ENCODE assay signal across 16 cellular contexts in genomic region chr14:96138241-96138640, GRCh38.
DNase-seq lines count a peak whose midpoint lies in the region; ATAC-seq, FAIRE-seq and TF ChIP-seq lines count a peak whose summit lies in the region.
"Had no signal": no experiment of that assay in that cellular context is flagged by ENCODE, and none has a peak within 500 bp of the region (broad histone marks: within the 10 kb centered on the region; RNA-seq: fewer than 3 reads in every experiment).

No MANE protein-coding gene starts in this region.

- H3K4me2 ChIP-seq in astrocyte (ENCODE audit: low read length) (no peak overlapping the region), mesenchymal stem cell (ENCODE audit: low read length, poor library complexity, severe bottlenecking) (no peak overlapping the region)
- H3K4me2 ChIP-seq: BLaER1 had no signal

- ATAC-seq in activated CD8-positive, alpha-beta T cell treated with anti-CD3 and anti-CD28 coated beads, Interleukin-2, amount 10 ng/mL, durations not matched to agents 7 days and 5 days, result no peak
- no peak for ATAC-seq in T-cell (replicated peaks in 1 of 4)

- no peak overlapping the region for H4K8ac ChIP-seq in mesenchymal stem cell (ENCODE audit: low read length)

- DNase-seq in DMS53 (lab: John Stamatoyannopoulos, UW) (peak; percentile 11), DMS53 treated with DMSO at 0.1 percent for 48 hours (lab: John Stamatoyannopoulos, UW; ENCODE audit: unreplicated experiment) (no peak), astrocyte (ENCODE audit: low read depth) (peak; percentile 14), mesenchymal stem cell (peak; percentile 33), stromal cell of bone marrow (ENCODE audit: low read depth) (peak; percentile 51), T-cell (no peak), LoVo (ENCODE audit: low spot score) (no peak)
- no peak for DNase-seq in activated CD8-positive, alpha-beta T cell treated with anti-CD3 and anti-CD28 coated beads, Interleukin-2, amount 10 ng/mL, durations not matched to agents 7 days and 5 days
- DNase-seq: AML-193; CD4-positive, CD25-positive, alpha-beta regulatory T cell; DND-41; GF-D8 had no signal

- POLR2A ChIA-PET in activated CD8-positive, alpha-beta T cell treated with anti-CD3 and anti-CD28 coated beads, Interleukin-2, amount 10 ng/mL, durations not matched to agents 7 days and 5 days (lab: Charles Lee), result no interaction called here
- POLR2A ChIA-PET in T-cell (lab: Charles Lee), result no interaction called here

- no peaks in the 10 kb centered on the region for H3K4me1 Mint-ChIP-seq in astrocyte (ENCODE audit: low read depth, unreplicated experiment)
- no peaks in the 10 kb centered on the region for H3K4me1 Mint-ChIP-seq in activated CD8-positive, alpha-beta T cell treated with anti-CD3 and anti-CD28 coated beads, Interleukin-2, amount 10 ng/mL, durations not matched to agents 7 days and 5 days (ENCODE audit: low read depth)
- no peaks in the 10 kb centered on the region for H3K4me1 Mint-ChIP-seq in T-cell
- H3K4me1 Mint-ChIP-seq: CD4-positive, CD25-positive, alpha-beta regulatory T cell had no signal

- H3K18ac ChIP-seq in mesenchymal stem cell (ENCODE audit: low read depth in 1 of 2, low read length in 2 of 2), result peak overlapping the region in 1 of 2 experiments; percentile 26

- no peak overlapping the region for H3K14ac ChIP-seq in mesenchymal stem cell (ENCODE audit: low read length in 2 of 2)

- H3K9me3 Mint-ChIP-seq in astrocyte (ENCODE audit: unreplicated experiment), result peaks cover 11% of the 10 kb centered on the region
- H3K9me3 Mint-ChIP-seq in activated CD8-positive, alpha-beta T cell treated with anti-CD3 and anti-CD28 coated beads, Interleukin-2, amount 10 ng/mL, durations not matched to agents 7 days and 5 days (ENCODE audit: insufficient read depth), result no peaks in the 10 kb centered on the region
- peaks cover 7 to 8% (median 7%) of the 10 kb centered on the region in 3 donors for H3K9me3 Mint-ChIP-seq in T-cell

- WGBS in mesenchymal stem cell, result no CpG with 5 or more reads among the region's 1 CpG

- H3K23ac ChIP-seq in mesenchymal stem cell (ENCODE audit: low read length in 2 of 2), result no peak overlapping the region

- H2BK15ac ChIP-seq in mesenchymal stem cell (ENCODE audit: low read depth, poor library complexity, severe bottlenecking), result no peak overlapping the region

- H2BK12ac ChIP-seq in mesenchymal stem cell (ENCODE audit: low read length in 2 of 2), result peak overlapping the region in 1 of 2 experiments; percentile 42

- H3K4me3 Mint-ChIP-seq in astrocyte (ENCODE audit: unreplicated experiment) (no peak overlapping the region), T-cell (no peak overlapping the region)
- no peak overlapping the region for H3K4me3 Mint-ChIP-seq in activated CD8-positive, alpha-beta T cell treated with anti-CD3 and anti-CD28 coated beads, Interleukin-2, amount 10 ng/mL, durations not matched to agents 7 days and 5 days
- H3K4me3 Mint-ChIP-seq: CD4-positive, CD25-positive, alpha-beta regulatory T cell had no signal

- H2AK5ac ChIP-seq in mesenchymal stem cell (ENCODE audit: low read length, severe bottlenecking), result no peak overlapping the region

- H3K79me2 ChIP-seq in astrocyte (ENCODE audit: insufficient read depth, low read length), result no peaks in the 10 kb centered on the region

- H3K27ac ChIP-seq in astrocyte (ENCODE audit: low read depth, low read length) (no peak overlapping the region), mesenchymal stem cell (ENCODE audit: low read length, poor library complexity, severe bottlenecking) (no peak overlapping the region)
- H3K27ac ChIP-seq: 22Rv1, BLaER1 had no signal

- H3K36me3 ChIP-seq in astrocyte (ENCODE audit: insufficient read depth, low read length), result no peaks in the 10 kb centered on the region
- no peaks in the 10 kb centered on the region for H3K36me3 ChIP-seq in mesenchymal stem cell (ENCODE audit: control insufficient read depth in 1 of 2, insufficient read depth in 2 of 2, low read depth in 1 of 2, low read length in 2 of 2)
- H3K36me3 ChIP-seq: BLaER1 had no signal

- H3K4me1 ChIP-seq in astrocyte (ENCODE audit: insufficient read depth, low read length), result no peaks in the 10 kb centered on the region
- no peaks in the 10 kb centered on the region for H3K4me1 ChIP-seq in mesenchymal stem cell (ENCODE audit: control insufficient read depth, insufficient read depth, low read depth, low read length)
- H3K4me1 ChIP-seq: BLaER1 had no signal

- H2AFZ ChIP-seq in astrocyte (ENCODE audit: low read depth, low read length) (no peak overlapping the region), mesenchymal stem cell (ENCODE audit: low read depth, low read length) (no peak overlapping the region)

- H3K27me3 Mint-ChIP-seq in astrocyte (ENCODE audit: low read depth, unreplicated experiment) (peaks cover 10% of the 10 kb centered on the region), T-cell (peaks cover 4 to 17% of the 10 kb centered on the region in 2 donors)
- peaks cover 5% of the 10 kb centered on the region for H3K27me3 Mint-ChIP-seq in activated CD8-positive, alpha-beta T cell treated with anti-CD3 and anti-CD28 coated beads, Interleukin-2, amount 10 ng/mL, durations not matched to agents 7 days and 5 days (ENCODE audit: low read depth)

- FAIRE-seq in astrocyte (lab: Jason Lieb, UNC), result no peak
- FAIRE-seq: HepG2, HTR-8/SVneo had no signal

- CTCF ChIA-PET in activated CD8-positive, alpha-beta T cell treated with anti-CD3 and anti-CD28 coated beads, Interleukin-2, amount 10 ng/mL, durations not matched to agents 7 days and 5 days (lab: Charles Lee), result no interaction called here
- CTCF ChIA-PET in T-cell (lab: Charles Lee), result no interaction called here

- no peak for TF ChIP-seq CTCF in astrocyte (IDR thresholded peaks at IDR 0.05; ENCODE audit: insufficient read depth, low read depth, low read length)

- no peaks in the 10 kb centered on the region for H4K20me1 ChIP-seq in astrocyte (ENCODE audit: insufficient read depth, low read length)
- H4K20me1 ChIP-seq: BLaER1 had no signal

- H3K27ac Mint-ChIP-seq in astrocyte (ENCODE audit: unreplicated experiment) (no peak overlapping the region), T-cell (no peak overlapping the region)
- H3K27ac Mint-ChIP-seq in activated CD8-positive, alpha-beta T cell treated with anti-CD3 and anti-CD28 coated beads, Interleukin-2, amount 10 ng/mL, durations not matched to agents 7 days and 5 days, result no peak overlapping the region
- H3K27ac Mint-ChIP-seq: CD4-positive, CD25-positive, alpha-beta regulatory T cell had no signal

- no peak overlapping the region for H2BK120ac ChIP-seq in mesenchymal stem cell (ENCODE audit: low read depth, low read length)

- H3K27me3 ChIP-seq in astrocyte (ENCODE audit: insufficient read depth, low read length) (peaks cover 2% of the 10 kb centered on the region), mesenchymal stem cell (ENCODE audit: control insufficient read depth in 1 of 2, insufficient read depth in 1 of 2, low read length in 2 of 2) (no peaks in the 10 kb centered on the region)
- H3K27me3 ChIP-seq: BLaER1 had no signal

- H3K36me3 Mint-ChIP-seq in astrocyte (ENCODE audit: low read depth, unreplicated experiment) (no peaks in the 10 kb centered on the region), T-cell (no peaks in the 10 kb centered on the region)
- no peaks in the 10 kb centered on the region for H3K36me3 Mint-ChIP-seq in activated CD8-positive, alpha-beta T cell treated with anti-CD3 and anti-CD28 coated beads, Interleukin-2, amount 10 ng/mL, durations not matched to agents 7 days and 5 days (ENCODE audit: low read depth)

- H3K9ac ChIP-seq in astrocyte (ENCODE audit: low read length) (no peak overlapping the region), mesenchymal stem cell (ENCODE audit: low read length) (peak overlapping the region; percentile 55)
- H3K9ac ChIP-seq: BLaER1 had no signal

- no peaks in the 10 kb centered on the region for H3K79me1 ChIP-seq in mesenchymal stem cell (replicated peaks; ENCODE audit: low read length, poor library complexity, severe bottlenecking)

- H3K4me3 ChIP-seq in astrocyte (ENCODE audit: insufficient read depth, low read depth, low read length) (no peak overlapping the region), mesenchymal stem cell (ENCODE audit: insufficient read depth in 1 of 2, low read depth in 1 of 2, low read length in 2 of 2) (peak overlapping the region in 1 of 2 experiments; percentile 27)
- H3K4me3 ChIP-seq: BLaER1 had no signal

- no peak overlapping the region for H4K91ac ChIP-seq in mesenchymal stem cell (ENCODE audit: low read length)

- H3K9me3 ChIP-seq in astrocyte (ENCODE audit: insufficient read depth, low read depth, low read length), result no peaks in the 10 kb centered on the region
- peaks cover 8% of the 10 kb centered on the region for H3K9me3 ChIP-seq in mesenchymal stem cell (ENCODE audit: control insufficient read depth, low read length)

- peak overlapping the region in 1 of 2 experiments; percentile 18 for H3K4ac ChIP-seq in mesenchymal stem cell (ENCODE audit: low read depth in 1 of 2, low read length in 2 of 2)

- no peak overlapping the region for H2BK5ac ChIP-seq in mesenchymal stem cell (ENCODE audit: low read depth, low read length, poor library complexity, severe bottlenecking)

Comparison
In these comparisons a context has a peak if more than half of its experiments do, and no peak if none do; other contexts are left out.
1. DNase-seq: peak in DMS53 (single experiment), astrocyte (single experiment), mesenchymal stem cell (single experiment) and stromal cell of bone marrow (single experiment); none in DMS53 treated with DMSO at 0.1 percent for 48 hours (single experiment), activated CD8-positive, alpha-beta T cell treated with anti-CD3 and anti-CD28 coated beads, Interleukin-2, amount 10 ng/mL, durations not matched to agents 7 days and 5 days (single experiment), T-cell (0 of 34) and LoVo (single experiment).